8 cellular contexts compared by ENCODE assay signal in genomic region chr1:42456754-42457089, GRCh38. TPM values are rescaled to one million over a fixed set of nuclear protein-coding genes. Genes with fewer than 3 reads are reported as not detected.
DNase-seq lines count a peak whose midpoint lies in the region; ATAC-seq and TF ChIP-seq lines count a peak whose summit lies in the region.

No MANE protein-coding gene starts in this region.

- ATAC-seq in GM19324 (IDR thresholded peaks at IDR 0.05; ENCODE audit: low FRiP score, unreplicated experiment) (peak; percentile 51), HG03442 (IDR thresholded peaks at IDR 0.05; ENCODE audit: unreplicated experiment) (peak; percentile 55), upper lobe of left lung (ENCODE audit: low FRiP score in 2 of 2) (peak; percentile 74 to 84)

- H3F3A ChIP-seq in OCI-LY1 (ENCODE audit: insufficient read depth, low read length), result no peaks in the 10 kb centered on the region

- TF ChIP-seq POLR2A in ovary (IDR thresholded peaks at IDR 0.05), result no peak
- TF ChIP-seq POLR2A in upper lobe of left lung (IDR thresholded peaks at IDR 0.05), result peak in 1 of 4 donors; percentile 17

- DNase-seq in CD4-positive, alpha-beta memory T cell, result peak in 3 of 5 donors; percentile 66 to 73 (median 73)
- peak; percentile 29 for DNase-seq in activated gamma-delta T cell treated with anti-CD3 and anti-CD28 coated beads, Interleukin-2, amount 50 U/mL, for 16 hours (ENCODE audit: low read depth)
- peak; percentile 59 for DNase-seq in glomerular visceral epithelial cell (ENCODE audit: extremely low spot score)
- DNase-seq in ovary, result peak in 1 of 5 donors; percentile 35
- DNase-seq in upper lobe of left lung, result peak in 1 of 2 donors; percentile 74

- H3K9ac ChIP-seq in OCI-LY1 (ENCODE audit: low read length), result peak overlapping the region; percentile 96

- no peaks in the 10 kb centered on the region for H3K27me3 Mint-ChIP-seq in CD4-positive, alpha-beta memory T cell

- H3K4me3 Mint-ChIP-seq in CD4-positive, alpha-beta memory T cell, result peak overlapping the region; percentile 91 to 100 (median 99)

- peak overlapping the region; percentile 92 to 100 (median 99) for H3K27ac Mint-ChIP-seq in CD4-positive, alpha-beta memory T cell

- no peaks in the 10 kb centered on the region for H3K9me3 Mint-ChIP-seq in CD4-positive, alpha-beta memory T cell

- intact Hi-C loops in CD4-positive, alpha-beta memory T cell (cut with micrococcal nuclease), result loop anchor here (1.0 to 2.0 kb wide), 3 partner anchors 121 to 202 kb away; partner anchors contain the start of genes FOXJ3 and PPIH
- intact Hi-C loops in ovary (cut with DNase I), result no loop called here

- H3K79me2 ChIP-seq in OCI-LY1 (ENCODE audit: insufficient read depth, low read length), result no peaks in the 10 kb centered on the region

- POLR2A ChIA-PET in CD4-positive, alpha-beta memory T cell (lab: Charles Lee; ENCODE audit: partially characterized antibody), result interaction anchor here (0.7 to 1.8 kb wide), 12 partner anchors 16 to 422 kb away, joined by 3 to 15 read pairs (median 4); partner anchors contain the start of genes C1orf50, FOXJ3, P3H1 and PPIH

- no peaks in the 10 kb centered on the region for H3K27me3 ChIP-seq in CD4-positive, alpha-beta memory T cell (ENCODE audit: insufficient read depth, low read length)
- no peaks in the 10 kb centered on the region for H3K27me3 ChIP-seq in OCI-LY1 (ENCODE audit: insufficient read depth, low read length)
- H3K27me3 ChIP-seq in ovary, result no peaks in the 10 kb centered on the region
- H3K27me3 ChIP-seq in upper lobe of left lung, result no peaks in the 10 kb centered on the region

- no peak overlapping the region for H2AFZ ChIP-seq in OCI-LY1 (ENCODE audit: low read length)

- 0 to 1% (median 0%) methylated on average over 5 to 23 of the region's 23 CpGs for WGBS in ovary, 3 donors
- WGBS in upper lobe of left lung, 2 donors, result 4% methylated on average over 12 of the region's 23 CpGs; no CpG with 5 or more reads in 1 of the 2 donors

- no peaks in the 10 kb centered on the region for H3K9me2 ChIP-seq in OCI-LY1 (ENCODE audit: low read depth, low read length)

- peaks cover 29% of the 10 kb centered on the region for H3K4me1 ChIP-seq in CD4-positive, alpha-beta memory T cell (ENCODE audit: insufficient read depth, low read length)
- peaks cover 25% of the 10 kb centered on the region for H3K4me1 ChIP-seq in OCI-LY1 (ENCODE audit: insufficient read depth, low read length, severe bottlenecking)
- H3K4me1 ChIP-seq in ovary (ENCODE audit: insufficient read depth), result peaks cover 8% of the 10 kb centered on the region
- H3K4me1 ChIP-seq in upper lobe of left lung, result peaks cover 14 to 31% (median 16%) of the 10 kb centered on the region in 4 donors

- H3K4me2 ChIP-seq in OCI-LY1 (ENCODE audit: low read length), result peak overlapping the region; percentile 94

- peak overlapping the region; percentile 84 to 96 for H3K4me3 ChIP-seq in CD4-positive, alpha-beta memory T cell (ENCODE audit: low read length in 2 of 2)
- H3K4me3 ChIP-seq in OCI-LY1 (ENCODE audit: low read depth, low read length, poor library complexity, severe bottlenecking) (peak overlapping the region; percentile 91), ovary (peak overlapping the region; percentile 66), upper lobe of left lung (peak overlapping the region; percentile 58 to 96 (median 84))

- CTCF ChIA-PET in CD4-positive, alpha-beta memory T cell (lab: Charles Lee; ENCODE audit: partially characterized antibody), result no interaction called here

- no peaks in the 10 kb centered on the region for H3K9me3 ChIP-seq in CD4-positive, alpha-beta memory T cell (ENCODE audit: control insufficient read depth in 1 of 2, low read length in 2 of 2)
- H3K9me3 ChIP-seq in OCI-LY1 (ENCODE audit: low read length), result no peaks in the 10 kb centered on the region
- no peaks in the 10 kb centered on the region for H3K9me3 ChIP-seq in ovary
- no peaks in the 10 kb centered on the region for H3K9me3 ChIP-seq in upper lobe of left lung

- H4K20me1 ChIP-seq in OCI-LY1 (ENCODE audit: insufficient read depth, low read length), result no peaks in the 10 kb centered on the region

- no peak for TF ChIP-seq EP300 in ovary (IDR thresholded peaks at IDR 0.05)
- no peak for TF ChIP-seq EP300 in upper lobe of left lung (IDR thresholded peaks at IDR 0.05)

- peaks cover 27% of the 10 kb centered on the region for H3K36me3 ChIP-seq in CD4-positive, alpha-beta memory T cell (ENCODE audit: insufficient read depth, low read length)
- peaks cover 30% of the 10 kb centered on the region for H3K36me3 ChIP-seq in OCI-LY1 (ENCODE audit: insufficient read depth, low read length)
- H3K36me3 ChIP-seq in ovary, result no peaks in the 10 kb centered on the region
- peaks cover 3 to 23% (median 4%) of the 10 kb centered on the region in 4 donors for H3K36me3 ChIP-seq in upper lobe of left lung

- no peak for TF ChIP-seq CTCF in OCI-LY1 (IDR thresholded peaks at IDR 0.05; ENCODE audit: low read length)
- no peak for TF ChIP-seq CTCF in ovary (IDR thresholded peaks at IDR 0.05)
- TF ChIP-seq CTCF in upper lobe of left lung (IDR thresholded peaks at IDR 0.05), result no peak

- H3K36me3 Mint-ChIP-seq in CD4-positive, alpha-beta memory T cell, result peaks cover 27 to 43% of the 10 kb centered on the region in 2 donors

- H3K27ac ChIP-seq in CD4-positive, alpha-beta memory T cell (ENCODE audit: low read depth, low read length), result peak overlapping the region; percentile 99
- H3K27ac ChIP-seq in OCI-LY1 (ENCODE audit: low read depth, low read length, poor library complexity, severe bottlenecking) (peak overlapping the region; percentile 70), ovary (peak overlapping the region; percentile 51 to 88), upper lobe of left lung (peak overlapping the region; percentile 91 to 96 (median 92))

- H3K4me1 Mint-ChIP-seq in CD4-positive, alpha-beta memory T cell, result peaks cover 21 to 43% (median 33%) of the 10 kb centered on the region in 4 donors

RNA-seq across cellular contexts. Expression of gene PPCS, which starts 0.4 kb away (rescaled TPM):
- total RNA-seq in CD4-positive, alpha-beta memory T cell, result 10 to 100 TPM; 61.1 to 65.2 TPM
- polyA plus RNA-seq in CD4-positive, alpha-beta memory T cell, result 100 to 1,000 TPM; 111 to 159 TPM
- 10 to 100 TPM; 33.3 to 59.1 (median 50.6) TPM for total RNA-seq in ovary
- polyA plus RNA-seq in ovary, result 10 to 100 TPM; 65.9 to 89.0 TPM
- total RNA-seq in upper lobe of left lung, result 10 to 100 TPM; 56.4 to 95.3 (median 74.6) TPM

RNA-seq across cellular contexts. Expression of gene ZMYND12, which starts 0.9 kb away (rescaled TPM):
- 1 to 10 TPM in 1 of 2 experiments, under 1 TPM in 1; 0.58 to 1.3 TPM for total RNA-seq in CD4-positive, alpha-beta memory T cell
- polyA plus RNA-seq in CD4-positive, alpha-beta memory T cell, result 1 to 10 TPM in 1 of 2 donors, under 1 TPM in 1; 0.28 to 3.2 TPM
- total RNA-seq in ovary, result 10 to 100 TPM in 1 of 7 donors, 1 to 10 TPM in 5, under 1 TPM in 1; 0.72 to 11.5 (median 2.3) TPM
- polyA plus RNA-seq in ovary, result 1 to 10 TPM; 3.7 to 4.8 TPM
- 1 to 10 TPM in 5 of 6 donors, not detected in 1; 1.5 to 9.4 (median 4.1) TPM for total RNA-seq in upper lobe of left lung

RNA-seq across cellular contexts. Expression of gene CCDC30, which starts 6.4 kb away (rescaled TPM):
- total RNA-seq in CD4-positive, alpha-beta memory T cell, result 1 to 10 TPM; 7.0 to 7.1 TPM
- 1 to 10 TPM; 2.5 to 3.4 TPM for polyA plus RNA-seq in CD4-positive, alpha-beta memory T cell
- total RNA-seq in ovary (10 to 100 TPM in 1 of 7 donors, 1 to 10 TPM in 6; 5.2 to 11.7 (median 7.2) TPM), upper lobe of left lung (10 to 100 TPM in 2 of 6 donors, 1 to 10 TPM in 4; 4.4 to 40.9 (median 8.2) TPM)
- polyA plus RNA-seq in ovary, result 1 to 10 TPM; 3.8 to 4.3 TPM
